In genomic region chr22:23233746-23234408, GRCh38 we compare ENCODE assay signal across 10 cellular contexts. TPM values are rescaled to one million over a fixed set of nuclear protein-coding genes. Genes with fewer than 3 reads are reported as not detected.
DNase-seq lines count a peak whose midpoint lies in the region; ATAC-seq, FAIRE-seq and TF ChIP-seq lines count a peak whose summit lies in the region.
"Had no signal": no experiment of that assay in that cellular context is flagged by ENCODE, and none has a peak within 500 bp of the region (broad histone marks: within the 10 kb centered on the region; RNA-seq: fewer than 3 reads in every experiment).

No MANE protein-coding gene starts in this region.

- H3K9ac ChIP-seq in BLaER1 treated with 17β-estradiol and CSF1 and Interleukin-3, amounts not matched to agents 10 nM and 100 nM = no peak overlapping the region
- H3K9ac ChIP-seq in H1 (replicated peaks in 1 of 4; ENCODE audit: extremely low read depth in 1 of 4, low read depth in 3 of 4, low read length in 3 of 4) (no peak overlapping the region), trophoblast cell (ENCODE audit: low read length) (no peak overlapping the region)

- no peaks in the 10 kb centered on the region for H3K27me3 ChIP-seq in BLaER1 treated with 17β-estradiol and CSF1 and Interleukin-3, amounts not matched to agents 10 nM and 100 nM
- H3K27me3 ChIP-seq in H1 (replicated peaks in 1 of 4; ENCODE audit: control insufficient read depth in 3 of 4, extremely low read depth in 1 of 4, insufficient read depth in 3 of 4, low read length in 3 of 4) = no peaks in the 10 kb centered on the region
- H3K27me3 ChIP-seq in trophoblast cell (ENCODE audit: insufficient read depth, low read length) = no peaks in the 10 kb centered on the region
- H3K27me3 ChIP-seq in stomach = no peaks in the 10 kb centered on the region
- H3K27me3 ChIP-seq: cardiac muscle cell had no signal

- H3K27ac ChIP-seq in BLaER1 treated with 17β-estradiol and CSF1 and Interleukin-3, amounts not matched to agents 10 nM and 100 nM = peak overlapping the region in 4 of 11 experiments; percentile 3 to 40 (median 30); a peak in 5 of 22 replicates
- H3K27ac ChIP-seq in H1 (ENCODE audit: low read depth, low read length) (no peak overlapping the region; the same call in 1 of the 2 replicates), trophoblast cell (ENCODE audit: low read depth, low read length) (no peak overlapping the region), stomach (no peak overlapping the region)
- H3K27ac ChIP-seq: cardiac muscle cell had no signal

- TF ChIP-seq CTCF in NB4 (IDR thresholded peaks at IDR 0.05; ENCODE audit: low read depth, low read length) (no peak), H1 (IDR thresholded peaks at IDR 0.05; ENCODE audit: control extremely low read depth in 1 of 3, insufficient read depth in 1 of 3, low read depth in 1 of 3, low read length in 3 of 3) (no peak), stomach (IDR thresholded peaks at IDR 0.05) (no peak)

- ATAC-seq in GM21529 (IDR thresholded peaks at IDR 0.05; ENCODE audit: unreplicated experiment) = no peak

- peaks cover 40 to 90% of the 10 kb centered on the region in 2 experiments for H3K79me2 ChIP-seq in H1 (ENCODE audit: control insufficient read depth in 1 of 2, insufficient read depth in 2 of 2, low read length in 2 of 2)
- H3K79me2 ChIP-seq in trophoblast cell (ENCODE audit: control insufficient read depth, insufficient read depth, low read length, poor library complexity) = peaks cover 22% of the 10 kb centered on the region

- FAIRE-seq in H1 (lab: Jason Lieb, UNC) = no peak

- POLR2A ChIA-PET in H1 (lab: Charles Lee; ENCODE audit: partially characterized antibody) = no interaction called here

- intact Hi-C loops in stomach (cut with DNase I; ENCODE audit: low total_unique reads) = no loop called here

- peaks cover 0 to 59% (median 18%) of the 10 kb centered on the region in 11 experiments; a peak in 19 of 22 replicates for H3K36me3 ChIP-seq in BLaER1 treated with 17β-estradiol and CSF1 and Interleukin-3, amounts not matched to agents 10 nM and 100 nM
- no peaks in the 10 kb centered on the region; a peak in 1 of 8 replicates for H3K36me3 ChIP-seq in H1 (ENCODE audit: control insufficient read depth in 2 of 4, insufficient read depth in 4 of 4, low read length in 3 of 4)
- H3K36me3 ChIP-seq in trophoblast cell (ENCODE audit: control insufficient read depth in 1 of 2, insufficient read depth in 2 of 2, low read length in 2 of 2) = peaks cover 4 to 12% of the 10 kb centered on the region in 2 experiments
- H3K36me3 ChIP-seq in stomach = no peaks in the 10 kb centered on the region
- H3K36me3 ChIP-seq: cardiac muscle cell had no signal

- H3K18ac ChIP-seq in H1 (ENCODE audit: extremely low read depth, low read length) (no peak overlapping the region), trophoblast cell (ENCODE audit: low read length) (peak overlapping the region; percentile 20)

- H2BK120ac ChIP-seq in H1 (replicated peaks; ENCODE audit: low read depth, low read length) = no peak overlapping the region
- H2BK120ac ChIP-seq in trophoblast cell (ENCODE audit: insufficient read depth, low read length, poor library complexity) = no peak overlapping the region

- 0 out of 2 replicates have a peak overlapping the region, but pooled peaks have one; percentile 13 for H2BK20ac ChIP-seq in H1 (ENCODE audit: low read length)

- no peak overlapping the region for H4K5ac ChIP-seq in H1 (ENCODE audit: insufficient read length, low read depth, low read length)

- DNase-seq in NB4 (ENCODE audit: low read depth) = peak; percentile 35
- no peak for DNase-seq in H1 (ENCODE audit: low read depth in 1 of 2, low spot score in 2 of 2)
- DNase-seq in trophoblast cell = no peak
- no peak for DNase-seq in effector CD8-positive, alpha-beta T cell (lab: John Stamatoyannopoulos, UW)
- DNase-seq in NCI-H146 treated with DMSO at 0.1 percent for 48 hours (lab: John Stamatoyannopoulos, UW; ENCODE audit: unreplicated experiment) = no peak
- no peak for DNase-seq in stomach

- no peak overlapping the region for H4K91ac ChIP-seq in H1 (replicated peaks; ENCODE audit: insufficient read length, low read length)
- H4K91ac ChIP-seq in trophoblast cell (ENCODE audit: low read depth, low read length) = no peak overlapping the region

- H3K9me3 ChIP-seq in BLaER1 treated with 17β-estradiol and CSF1 and Interleukin-3, amounts not matched to agents 10 nM and 100 nM (replicated peaks in 1 of 11) = peaks cover 6 to 14% (median 11%) of the 10 kb centered on the region in 11 experiments
- H3K9me3 ChIP-seq in H1 (ENCODE audit: insufficient read depth in 2 of 2, low read depth in 1 of 2, low read length in 1 of 2) = no peaks in the 10 kb centered on the region; a peak in 1 of 4 replicates
- H3K9me3 ChIP-seq in trophoblast cell (ENCODE audit: insufficient read depth, low read depth, low read length) = no peaks in the 10 kb centered on the region
- H3K9me3 ChIP-seq in stomach = peaks cover 0 to 2% (median under 1%) of the 10 kb centered on the region in 4 donors

- TF ChIP-seq POLR2A in NB4 (IDR thresholded peaks at IDR 0.05; ENCODE audit: extremely low read depth, insufficient read length) (no peak), H1 (IDR thresholded peaks at IDR 0.05; ENCODE audit: control extremely low read depth in 1 of 2, low read depth in 2 of 2, low read length in 2 of 2) (no peak), stomach (IDR thresholded peaks at IDR 0.05) (no peak)

- H2BK5ac ChIP-seq in H1 (ENCODE audit: low read depth, low read length) = 0 out of 2 replicates have a peak overlapping the region, but pooled peaks have one; percentile 10
- H2BK5ac ChIP-seq in trophoblast cell (ENCODE audit: low read depth, low read length, poor library complexity) = no peak overlapping the region

- H3K79me1 ChIP-seq in H1 (ENCODE audit: low read depth, low read length) = peaks cover 35% of the 10 kb centered on the region
- H3K79me1 ChIP-seq in trophoblast cell (ENCODE audit: low read length) = no peaks in the 10 kb centered on the region

- H4K8ac ChIP-seq in H1 (ENCODE audit: extremely low read depth, insufficient read depth, low read length) = no peak overlapping the region
- H4K8ac ChIP-seq in trophoblast cell (ENCODE audit: low read depth, low read length) = no peak overlapping the region

- H3K23me2 ChIP-seq in H1 (ENCODE audit: low read depth, low read length) = peaks cover 3% of the 10 kb centered on the region; the same call in 1 of the 2 replicates

- peaks cover 44 to 88% (median 71%) of the 10 kb centered on the region in 10 experiments for H3K4me1 ChIP-seq in BLaER1 treated with 17β-estradiol and CSF1 and Interleukin-3, amounts not matched to agents 10 nM and 100 nM
- H3K4me1 ChIP-seq in H1 (replicated peaks in 1 of 4; ENCODE audit: control insufficient read depth in 3 of 4, insufficient read depth in 4 of 4, low read length in 3 of 4) = peaks cover 24 to 52% (median 39%) of the 10 kb centered on the region in 4 experiments
- H3K4me1 ChIP-seq in trophoblast cell (ENCODE audit: control insufficient read depth in 1 of 2, insufficient read depth in 2 of 2, low read length in 2 of 2) = peaks cover 9 to 17% of the 10 kb centered on the region in 2 experiments
- H3K4me1 ChIP-seq in stomach = peaks cover 19 to 84% (median 60%) of the 10 kb centered on the region in 4 donors

- H2AK5ac ChIP-seq in H1 (ENCODE audit: low read depth, low read length) (peak overlapping the region; percentile 43; the same call in 1 of the 2 replicates), trophoblast cell (ENCODE audit: low read length) (no peak overlapping the region)

- no peak for TF ChIP-seq RAD21 in H1 (IDR thresholded peaks at IDR 0.05 in 1 of 2, conservative IDR thresholded peaks at IDR 0.05 in 1 of 2; ENCODE audit: low read depth in 2 of 2, low read length in 2 of 2)

- CTCF ChIA-PET in H1 (lab: Charles Lee; ENCODE audit: partially characterized antibody) = interaction anchor here (0.6 to 2.2 kb wide), 9 partner anchors 9 to 189 kb away, joined by 3 to 8 read pairs (median 4); no protein-coding TSS in a partner anchor

- H4K12ac ChIP-seq in trophoblast cell (ENCODE audit: low read depth, low read length) = no peak overlapping the region

- no peak overlapping the region for H3K14ac ChIP-seq in H1 (ENCODE audit: insufficient read length)
- H3K14ac ChIP-seq in trophoblast cell (ENCODE audit: low read length) = no peak overlapping the region

- peak overlapping the region; percentile 35 to 73 (median 54); a peak in 21 of 22 replicates for H3K4me2 ChIP-seq in BLaER1 treated with 17β-estradiol and CSF1 and Interleukin-3, amounts not matched to agents 10 nM and 100 nM
- H3K4me2 ChIP-seq in H1 (ENCODE audit: insufficient read depth in 1 of 2, low read depth in 2 of 2, low read length in 2 of 2) (no peak overlapping the region), trophoblast cell (ENCODE audit: low read length) (no peak overlapping the region)

- no peak overlapping the region for H3K4me3 ChIP-seq in BLaER1 treated with 17β-estradiol and CSF1 and Interleukin-3, amounts not matched to agents 10 nM and 100 nM
- H3K4me3 ChIP-seq in NB4 (ENCODE audit: low read depth, low read length) (no peak overlapping the region), H1 (ENCODE audit: extremely low read depth in 1 of 4, insufficient read depth in 2 of 4, low read depth in 3 of 4, low read length in 4 of 4) (no peak overlapping the region), trophoblast cell (ENCODE audit: low read depth, low read length) (no peak overlapping the region), stomach (no peak overlapping the region)
- H3K4me3 ChIP-seq: cardiac muscle cell, lung had no signal

- peaks cover 72 to 99% (median 87%) of the 10 kb centered on the region in 11 experiments for H4K20me1 ChIP-seq in BLaER1 treated with 17β-estradiol and CSF1 and Interleukin-3, amounts not matched to agents 10 nM and 100 nM
- peaks cover 12 to 18% of the 10 kb centered on the region in 2 experiments for H4K20me1 ChIP-seq in H1 (replicated peaks in 1 of 2; ENCODE audit: control insufficient read depth in 1 of 2, insufficient read depth in 2 of 2, low read length in 2 of 2)

- H3K4ac ChIP-seq in H1 (replicated peaks; ENCODE audit: insufficient read length, low read depth, low read length) (no peak overlapping the region), trophoblast cell (ENCODE audit: low read depth, low read length) (peak overlapping the region; percentile 81)

- TF ChIP-seq EP300 in H1 (IDR thresholded peaks at IDR 0.05; ENCODE audit: borderline replicate concordance in 1 of 2, low read depth in 2 of 2, low read length in 2 of 2) (no peak), stomach (IDR thresholded peaks at IDR 0.05) (no peak)

- H2BK12ac ChIP-seq in H1 (ENCODE audit: low read depth, low read length) = no peak overlapping the region
- no peak overlapping the region for H2BK12ac ChIP-seq in trophoblast cell (ENCODE audit: low read length)

- H2AFZ ChIP-seq in H1 (ENCODE audit: low read length) (no peak overlapping the region), trophoblast cell (ENCODE audit: insufficient read depth, low read length, poor library complexity) (no peak overlapping the region)

- H3K56ac ChIP-seq in H1 (replicated peaks; ENCODE audit: insufficient read length, low read depth, low read length) = no peak overlapping the region

- no peak overlapping the region for H3K23ac ChIP-seq in H1 (ENCODE audit: insufficient read length)
- no peak overlapping the region for H3K23ac ChIP-seq in trophoblast cell (ENCODE audit: low read length)

- WGBS in H1 (ENCODE audit: extremely low coverage in 1 of 2, insufficient coverage in 1 of 2, insufficient read length in 1 of 2, insufficient replicate concordance in 2 of 2, low coverage in 1 of 2, low lambda C conversion rate in 2 of 2, missing lambda C conversion rate in 1 of 2), 2 experiments = 90% methylated on average over 10 of the region's 10 CpGs; no CpG with 5 or more reads in 1 of the 2 experiments
- no CpG with 5 or more reads among the region's 10 CpGs for WGBS in trophoblast cell (ENCODE audit: extremely low coverage, insufficient coverage, insufficient read length)
- WGBS in stomach, 5 donors = 50 to 63% (median 58%) methylated on average over 10 of the region's 10 CpGs

- peak overlapping the region; percentile 18; the same call in 1 of the 2 replicates for H2BK15ac ChIP-seq in H1 (ENCODE audit: low read length)

RNA-seq across cellular contexts. Expression of gene BCR, which starts 53.6 kb away (rescaled TPM):
- total RNA-seq in H1 (2021; fragmentation: NEBNext Ultra II Directional; extraction: Animal tissue kit (Norgen Biotek cat#: 25700)) = 122 and 130 TPM in 2 replicates
- polyA plus RNA-seq in H1 (2011; rRNA removed) (66.7 and 110 TPM in 2 replicates), stomach (10 to 100 TPM; 10.4 to 14.7 (median 14.1) TPM)
- polyA plus RNA-seq in H1 (2011; cell fraction: cytosol; rRNA removed) = 101 TPM
- 162 TPM for polyA plus RNA-seq in H1 (2011; cell fraction: nucleus; rRNA removed)
- 76.6 to 172 TPM (median 129 TPM) in 4 replicates for polyA plus RNA-seq in H1 (2012, experiment 1 of 2)
- polyA plus RNA-seq in H1 (2012, experiment 2 of 2) = 53.7 TPM
- polyA plus RNA-seq in H1 (2013, experiment 1 of 2) = 37.8 TPM
- 37.4 TPM for polyA plus RNA-seq in H1 (2013, experiment 2 of 2)
- 150 and 166 TPM in 2 replicates for polyA minus RNA-seq in H1 (2011; rRNA and poly(A)+ RNA removed)
- 183 TPM for polyA minus RNA-seq in H1 (2011; cell fraction: cytosol; rRNA and poly(A)+ RNA removed)
- polyA minus RNA-seq in H1 (2011; cell fraction: nucleus; rRNA and poly(A)+ RNA removed) = 71.0 TPM
- polyA plus RNA-seq in trophoblast cell (2013) = 49.8 and 53.0 TPM in 2 replicates
- total RNA-seq in stomach = 10 to 100 TPM; 12.8 to 80.1 (median 41.5) TPM

Comparison
In these comparisons a context has a peak if more than half of its experiments do, and no peak if none do; other contexts are left out.
1. H3K4me2 ChIP-seq: peak in BLaER1 treated with 17β-estradiol and CSF1 and Interleukin-3, amounts not matched to agents 10 nM and 100 nM (11 of 11); none in H1 (0 of 2) and trophoblast cell (single experiment).